In genomic region chrX:22136711-22137110, GRCh38 we compare ENCODE assay signal across 12 cellular contexts.
DNase-seq lines count a peak whose midpoint lies in the region; ATAC-seq, FAIRE-seq and TF ChIP-seq lines count a peak whose summit lies in the region.
"Had no signal": no experiment of that assay in that cellular context is flagged by ENCODE, and none has a peak within 500 bp of the region (broad histone marks: within the 10 kb centered on the region; RNA-seq: fewer than 3 reads in every experiment).

No MANE protein-coding gene starts in this region.

- no peak for TF ChIP-seq EP300 in esophagus muscularis mucosa (IDR thresholded peaks at IDR 0.05)

- H3K27ac ChIP-seq in SJSA1 (peak overlapping the region; percentile 99), esophagus muscularis mucosa (replicated peaks in 1 of 4) (peak overlapping the region; percentile 58 to 80 (median 70))
- H3K27ac ChIP-seq: coronary artery had no signal

- FAIRE-seq in D721Med (lab: Jason Lieb, UNC) = no peak

- TF ChIP-seq CTCF in esophagus muscularis mucosa (IDR thresholded peaks at IDR 0.05) (no peak), D721Med (IDR thresholded peaks at IDR 0.05; ENCODE audit: insufficient read depth, missing control alignments) (no peak)

- peaks cover 30% of the 10 kb centered on the region for H3K4me1 ChIP-seq in SJSA1 (replicated peaks)
- peaks cover 0 to 37% (median 34%) of the 10 kb centered on the region in 4 donors for H3K4me1 ChIP-seq in esophagus muscularis mucosa
- H3K4me1 ChIP-seq in skeletal muscle satellite cell (ENCODE audit: control insufficient read depth, insufficient read depth, low read length) = peaks cover 27% of the 10 kb centered on the region

- intact Hi-C loops in esophagus muscularis mucosa (cut with DNase I) = loop anchor here (2.0 to 5.0 kb wide), 2 partner anchors 56 to 612 kb away; no protein-coding TSS in a partner anchor

- no peak overlapping the region for H3K4me3 ChIP-seq in SJSA1
- H3K4me3 ChIP-seq in esophagus muscularis mucosa = no peak overlapping the region
- H3K4me3 ChIP-seq in skeletal muscle satellite cell (ENCODE audit: low read length) = peak overlapping the region; percentile 35
- H3K4me3 ChIP-seq: stomach had no signal

- DNase-seq in NCI-H2029 treated with DMSO at 0.1 percent for 48 hours (lab: John Stamatoyannopoulos, UW) = peak; percentile 7
- no peak for DNase-seq in SJSA1 (ENCODE audit: low read depth in 1 of 2, low spot score in 2 of 2)
- no peak for DNase-seq in esophagus muscularis mucosa (ENCODE audit: extremely low spot score)
- DNase-seq in D721Med (ENCODE audit: insufficient read length, low spot score) = no peak
- no peak for DNase-seq in NCI-H146 (lab: John Stamatoyannopoulos, UW)
- DNase-seq: activated effector memory CD4-positive, alpha-beta T cell treated with anti-CD3 and anti-CD28 coated beads, Interleukin-2, amount 50 U/mL, for 16 hours; SIG-M5; stimulated activated CD4-positive, alpha-beta T cell treated with anti-CD3 and anti-CD28 coated beads, Interleukin-4, amount 100 ng/mL, for 4 hours; stomach had no signal

- peak overlapping the region; percentile 63 for H3K9ac ChIP-seq in skeletal muscle satellite cell (ENCODE audit: low read depth, low read length)

- H3K36me3 ChIP-seq in SJSA1 = no peaks in the 10 kb centered on the region
- H3K36me3 ChIP-seq in esophagus muscularis mucosa = no peaks in the 10 kb centered on the region
- H3K36me3 ChIP-seq in skeletal muscle satellite cell (ENCODE audit: insufficient read depth, low read length) = no peaks in the 10 kb centered on the region
- H3K36me3 ChIP-seq: stomach had no signal

- no peak for TF ChIP-seq POLR2A in esophagus muscularis mucosa (IDR thresholded peaks at IDR 0.05; ENCODE audit: low read depth)

- no peak for ATAC-seq in GM18502 (IDR thresholded peaks at IDR 0.05; ENCODE audit: poor library complexity, unreplicated experiment)

- peak overlapping the region; percentile 76 for H3K4me2 ChIP-seq in skeletal muscle satellite cell (ENCODE audit: low read length)

- H3K9me3 ChIP-seq in SJSA1 (replicated peaks) = no peaks in the 10 kb centered on the region
- H3K9me3 ChIP-seq in esophagus muscularis mucosa = no peaks in the 10 kb centered on the region
- no peaks in the 10 kb centered on the region for H3K9me3 ChIP-seq in skeletal muscle satellite cell (replicated peaks; ENCODE audit: low read length)
- H3K9me3 ChIP-seq: stomach had no signal

- H3K27me3 ChIP-seq in SJSA1 (replicated peaks) = no peaks in the 10 kb centered on the region
- H3K27me3 ChIP-seq in esophagus muscularis mucosa = no peaks in the 10 kb centered on the region
- no peaks in the 10 kb centered on the region for H3K27me3 ChIP-seq in skeletal muscle satellite cell (ENCODE audit: control insufficient read depth, insufficient read depth, low read length)
- H3K27me3 ChIP-seq: stomach had no signal

- WGBS in esophagus muscularis mucosa = 57% methylated on average over 4 of the region's 5 CpGs
